In genomic region chr11:134407321-134407828, GRCh38 we compare ENCODE assay signal across 16 cellular contexts. TPM values are rescaled to one million over a fixed set of nuclear protein-coding genes. Genes with fewer than 3 reads are reported as not detected.
DNase-seq lines count a peak whose midpoint lies in the region; ATAC-seq, FAIRE-seq and TF ChIP-seq lines count a peak whose summit lies in the region.
"Had no signal": no experiment of that assay in that cellular context is flagged by ENCODE, and none has a peak within 500 bp of the region (broad histone marks: within the 10 kb centered on the region; RNA-seq: fewer than 3 reads in every experiment).

No MANE protein-coding gene starts in this region.

- H3K9me3 ChIP-seq in T-helper 17 cell (ENCODE audit: control insufficient read depth, low read length, poor library complexity, severe bottlenecking) (no peaks in the 10 kb centered on the region), trophoblast cell (ENCODE audit: insufficient read depth, low read depth, low read length) (peaks cover 4% of the 10 kb centered on the region), left ventricle myocardium inferior (replicated peaks) (no peaks in the 10 kb centered on the region)

- no peaks in the 10 kb centered on the region for H3K9me3 Mint-ChIP-seq in T-helper 2 cell treated with Interferon-gamma antibody and Interleukin-4, amounts not matched to agents 5 μg/mL and 100 μg/mL, for 36 hours
- H3K9me3 Mint-ChIP-seq: activated CD4-positive, alpha-beta memory T cell treated with anti-CD3 and anti-CD28 coated beads for 36 hours; stimulated activated naive CD8-positive, alpha-beta T cell treated with anti-CD3 and anti-CD28 coated beads, Interleukin-15, amount 100 ng/mL, for 72 hours had no signal

- peak overlapping the region; percentile 1 for H3K9ac ChIP-seq in trophoblast cell (ENCODE audit: low read length)
- H3K9ac ChIP-seq: KMS-11 had no signal

- no peak overlapping the region for H3K27ac ChIP-seq in trophoblast cell (ENCODE audit: low read depth, low read length)
- H3K27ac ChIP-seq in coronary artery = no peak overlapping the region
- H3K27ac ChIP-seq in left ventricle myocardium inferior (replicated peaks) = no peak overlapping the region
- H3K27ac ChIP-seq: KMS-11 had no signal

- H3K4me3 ChIP-seq in trophoblast cell (ENCODE audit: low read depth, low read length) = no peak overlapping the region
- no peak overlapping the region for H3K4me3 ChIP-seq in coronary artery
- no peak overlapping the region for H3K4me3 ChIP-seq in left ventricle myocardium inferior

- H3K4me3 Mint-ChIP-seq in T-helper 17 cell = no peak overlapping the region
- H3K4me3 Mint-ChIP-seq in T-helper 2 cell treated with Interferon-gamma antibody and Interleukin-4, amounts not matched to agents 5 μg/mL and 100 μg/mL, for 36 hours = no peak overlapping the region
- H3K4me3 Mint-ChIP-seq: activated CD4-positive, alpha-beta memory T cell treated with anti-CD3 and anti-CD28 coated beads for 36 hours; stimulated activated naive CD8-positive, alpha-beta T cell treated with anti-CD3 and anti-CD28 coated beads, Interleukin-15, amount 100 ng/mL, for 72 hours had no signal

- DNase-seq in D721Med (ENCODE audit: insufficient read length, low spot score) (peak; percentile 93), T-helper 17 cell (no peak), hippocampal formation (lab: John Stamatoyannopoulos, UW) (peak; percentile 21 to 24), trophoblast cell (no peak), coronary artery (ENCODE audit: low spot score) (no peak), NOMO-1 treated with dmso at 0.1 percent for 144 hours (lab: John Stamatoyannopoulos, UW; ENCODE audit: unreplicated experiment) (no peak), left ventricle myocardium inferior (no peak)
- no peak for DNase-seq in T-helper 2 cell treated with Interferon-gamma antibody and Interleukin-4, amounts not matched to agents 5 μg/mL and 100 μg/mL, for 36 hours (ENCODE audit: low spot score)
- DNase-seq: activated CD4-positive, alpha-beta memory T cell treated with anti-CD3 and anti-CD28 coated beads for 36 hours; activated naive CD4-positive, alpha-beta T cell treated with Interleukin-2 at 50 U/mL for 16 hours; foreskin fibroblast; NCI-H1105 treated with DMSO at 0.1 percent for 48 hours; NCI-H2171 treated with DMSO at 0.1 percent for 48 hours; stimulated activated naive CD8-positive, alpha-beta T cell treated with anti-CD3 and anti-CD28 coated beads, Interleukin-15, amount 100 ng/mL, for 72 hours had no signal

- no peak overlapping the region for H4K91ac ChIP-seq in trophoblast cell (ENCODE audit: low read depth, low read length)

- no peak overlapping the region for H3K4ac ChIP-seq in trophoblast cell (ENCODE audit: low read depth, low read length)

- no peak overlapping the region for H2AK5ac ChIP-seq in trophoblast cell (ENCODE audit: low read length)

- H2BK120ac ChIP-seq in trophoblast cell (ENCODE audit: insufficient read depth, low read length, poor library complexity) = no peak overlapping the region

- H3K36me3 ChIP-seq in trophoblast cell (ENCODE audit: control insufficient read depth in 1 of 2, insufficient read depth in 2 of 2, low read length in 2 of 2) (no peaks in the 10 kb centered on the region), left ventricle myocardium inferior (no peaks in the 10 kb centered on the region)

- H4K12ac ChIP-seq in trophoblast cell (ENCODE audit: low read depth, low read length) = no peak overlapping the region

- H2AFZ ChIP-seq in trophoblast cell (ENCODE audit: insufficient read depth, low read length, poor library complexity) = no peak overlapping the region

- H3K27me3 Mint-ChIP-seq in T-helper 17 cell = peaks cover 69% of the 10 kb centered on the region
- peaks cover 27% of the 10 kb centered on the region for H3K27me3 Mint-ChIP-seq in T-helper 2 cell treated with Interferon-gamma antibody and Interleukin-4, amounts not matched to agents 5 μg/mL and 100 μg/mL, for 36 hours (ENCODE audit: low read depth)

- peaks cover 2% of the 10 kb centered on the region for H3K36me3 Mint-ChIP-seq in T-helper 17 cell (ENCODE audit: low read depth)
- no peaks in the 10 kb centered on the region for H3K36me3 Mint-ChIP-seq in T-helper 2 cell treated with Interferon-gamma antibody and Interleukin-4, amounts not matched to agents 5 μg/mL and 100 μg/mL, for 36 hours (ENCODE audit: low read depth)
- H3K36me3 Mint-ChIP-seq: activated CD4-positive, alpha-beta memory T cell treated with anti-CD3 and anti-CD28 coated beads for 36 hours had no signal

- no peak for TF ChIP-seq CTCF in D721Med (IDR thresholded peaks at IDR 0.05; ENCODE audit: insufficient read depth, missing control alignments)
- TF ChIP-seq CTCF in coronary artery (IDR thresholded peaks at IDR 0.05) = no peak
- TF ChIP-seq CTCF in left ventricle myocardium inferior (IDR thresholded peaks at IDR 0.05; ENCODE audit: borderline replicate concordance) = no peak

- H3K27me3 ChIP-seq in trophoblast cell (ENCODE audit: insufficient read depth, low read length) = peaks cover 18% of the 10 kb centered on the region
- peaks cover 82% of the 10 kb centered on the region for H3K27me3 ChIP-seq in left ventricle myocardium inferior (ENCODE audit: low read depth)

- no peak overlapping the region for H3K4me2 ChIP-seq in trophoblast cell (ENCODE audit: low read length)
- H3K4me2 ChIP-seq: KMS-11 had no signal

- H4K8ac ChIP-seq in trophoblast cell (ENCODE audit: low read depth, low read length) = no peak overlapping the region

- H3K23ac ChIP-seq in trophoblast cell (ENCODE audit: low read length) = peak overlapping the region; percentile 47

- peak overlapping the region; percentile 9 for H3K27ac Mint-ChIP-seq in T-helper 17 cell
- H3K27ac Mint-ChIP-seq in T-helper 2 cell treated with Interferon-gamma antibody and Interleukin-4, amounts not matched to agents 5 μg/mL and 100 μg/mL, for 36 hours = no peak overlapping the region
- H3K27ac Mint-ChIP-seq: activated CD4-positive, alpha-beta memory T cell treated with anti-CD3 and anti-CD28 coated beads for 36 hours; stimulated activated naive CD8-positive, alpha-beta T cell treated with anti-CD3 and anti-CD28 coated beads, Interleukin-15, amount 100 ng/mL, for 72 hours had no signal

- FAIRE-seq in D721Med (lab: Jason Lieb, UNC) = no peak
- FAIRE-seq: GM18507 had no signal

- no peak overlapping the region for H3K14ac ChIP-seq in trophoblast cell (ENCODE audit: low read length)

- WGBS in trophoblast cell (ENCODE audit: extremely low coverage, insufficient coverage, insufficient read length) = no CpG with 5 or more reads among the region's 12 CpGs

- H2BK12ac ChIP-seq in trophoblast cell (ENCODE audit: low read length) = no peak overlapping the region

- no peak overlapping the region for H2BK5ac ChIP-seq in trophoblast cell (ENCODE audit: low read depth, low read length, poor library complexity)

- H3K4me1 ChIP-seq in trophoblast cell (ENCODE audit: control insufficient read depth in 1 of 2, insufficient read depth in 2 of 2, low read length in 2 of 2) (peaks cover 0 to 3% of the 10 kb centered on the region in 2 experiments), left ventricle myocardium inferior (peaks cover 12% of the 10 kb centered on the region)

- intact Hi-C loops in left ventricle myocardium inferior (cut with micrococcal nuclease) = no loop called here

- no peak overlapping the region for H3K18ac ChIP-seq in trophoblast cell (ENCODE audit: low read length)

- no peaks in the 10 kb centered on the region for H3K79me1 ChIP-seq in trophoblast cell (ENCODE audit: low read length)

- no peak for ATAC-seq in T-helper 17 cell
- ATAC-seq: stimulated activated naive CD8-positive, alpha-beta T cell treated with anti-CD3 and anti-CD28 coated beads, Interleukin-15, amount 100 ng/mL, for 72 hours had no signal

- H3K4me1 Mint-ChIP-seq in T-helper 17 cell = peaks cover 17% of the 10 kb centered on the region
- H3K4me1 Mint-ChIP-seq in T-helper 2 cell treated with Interferon-gamma antibody and Interleukin-4, amounts not matched to agents 5 μg/mL and 100 μg/mL, for 36 hours (ENCODE audit: low read depth) = peaks cover 2% of the 10 kb centered on the region

- no peaks in the 10 kb centered on the region for H3K79me2 ChIP-seq in trophoblast cell (ENCODE audit: control insufficient read depth, insufficient read depth, low read length, poor library complexity)

RNA-seq across cellular contexts. Expression of gene B3GAT1, which starts 4.7 kb away (rescaled TPM):
- under 1 TPM; 0.17 to 0.18 TPM for total RNA-seq in T-helper 17 cell
- 0.06 and 0.07 TPM in 2 replicates for polyA plus RNA-seq in trophoblast cell (2013)
- 0.08 TPM for total RNA-seq in left ventricle myocardium inferior

Comparison
In these comparisons a context has a peak if more than half of its experiments do, and no peak if none do; other contexts are left out.
1. DNase-seq: peak in D721Med (single experiment) and hippocampal formation (2 of 2); none in T-helper 17 cell (0 of 3), trophoblast cell (0 of 2), T-helper 2 cell treated with Interferon-gamma antibody and Interleukin-4, amounts not matched to agents 5 μg/mL and 100 μg/mL, for 36 hours (single experiment), coronary artery (single experiment), NOMO-1 treated with dmso at 0.1 percent for 144 hours (single experiment) and left ventricle myocardium inferior (single experiment).